Comparison of ENCODE assay signal across 18 cellular contexts in the genomic region with DNA sequence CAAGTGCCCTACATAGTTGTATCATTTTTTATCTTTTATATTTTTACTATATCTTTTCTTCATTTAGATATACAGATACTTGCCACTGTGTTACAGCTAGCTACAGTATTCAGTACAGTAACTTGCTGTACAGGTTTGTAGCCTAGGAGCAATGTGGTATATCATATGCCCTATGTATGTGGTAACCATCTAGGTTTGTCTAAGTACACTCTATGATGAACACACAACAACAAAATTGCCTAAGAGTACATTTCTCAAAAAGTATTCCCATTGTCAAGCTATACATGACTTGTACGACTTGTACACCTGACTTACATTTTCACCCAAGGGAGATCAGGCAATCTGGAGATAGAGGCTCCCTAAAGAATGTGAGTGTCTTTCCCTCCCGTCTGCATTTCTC. TPM values are rescaled to one million over a fixed set of nuclear protein-coding genes. Genes with fewer than 3 reads are reported as not detected.
DNase-seq lines count a peak whose midpoint lies in the region; ATAC-seq, FAIRE-seq and TF ChIP-seq lines count a peak whose summit lies in the region.
"Had no signal": no experiment of that assay in that cellular context is flagged by ENCODE, and none has a peak within 500 bp of the region (broad histone marks: within the 10 kb centered on the region; RNA-seq: fewer than 3 reads in every experiment).

No MANE protein-coding gene starts in this region.

- CTCF ChIA-PET in CD8-positive, alpha-beta memory T cell (lab: Charles Lee) = interaction anchor here (0.9 to 3.0 kb wide), 4 partner anchors 10 to 41 kb away, joined by 3 to 10 read pairs (median 7); no protein-coding TSS in a partner anchor
- CTCF ChIA-PET in T-cell (lab: Charles Lee) = interaction anchor here (0.6 to 1.3 kb wide), 7 partner anchors 38 to 170 kb away, joined by 3 to 8 read pairs (median 3); no protein-coding TSS in a partner anchor

- peaks cover 0 to 29% (median 12%) of the 10 kb centered on the region in 3 donors for H3K36me3 Mint-ChIP-seq in CD8-positive, alpha-beta memory T cell
- H3K36me3 Mint-ChIP-seq in T-cell (peaks cover 13% of the 10 kb centered on the region), naive B cell (peaks cover 12 to 19% of the 10 kb centered on the region in 2 donors)

- H3K27ac ChIP-seq in BLaER1 = no peak overlapping the region
- H3K27ac ChIP-seq in CD8-positive, alpha-beta memory T cell (ENCODE audit: low read depth, low read length) = no peak overlapping the region
- H3K27ac ChIP-seq in small intestine (ENCODE audit: low read depth in 1 of 2, low read length in 1 of 2) = no peak overlapping the region
- no peak overlapping the region for H3K27ac ChIP-seq in heart left ventricle
- H3K27ac ChIP-seq: RWPE1 had no signal

- intact Hi-C loops in heart left ventricle (cut with DNase I) = no loop called here

- FAIRE-seq in small intestine (lab: Jason Lieb, UNC) = no peak

- 87 to 94% (median 93%) methylated on average over 2 of the region's 2 CpGs for WGBS in small intestine, 3 donors
- 83 to 94% (median 90%) methylated on average over 2 of the region's 2 CpGs for WGBS in heart left ventricle, 4 donors

- no peak overlapping the region for H3K4me3 ChIP-seq in BLaER1
- no peak overlapping the region for H3K4me3 ChIP-seq in CD8-positive, alpha-beta memory T cell (ENCODE audit: low read length)
- H3K4me3 ChIP-seq in small intestine (ENCODE audit: low read depth in 1 of 2, low read length in 2 of 2) = no peak overlapping the region
- no peak overlapping the region for H3K4me3 ChIP-seq in heart left ventricle
- H3K4me3 ChIP-seq: GM23338, MG63 had no signal

- H3K27ac Mint-ChIP-seq in CD8-positive, alpha-beta memory T cell = peak overlapping the region in 5 of 8 donors; percentile 3 to 94 (median 33)
- H3K27ac Mint-ChIP-seq in T-cell (peak overlapping the region; percentile 61 to 82), naive B cell (peak overlapping the region; percentile 28 to 96 (median 80))
- H3K27ac Mint-ChIP-seq: GM23338 had no signal

- no peaks in the 10 kb centered on the region for H3K9me3 Mint-ChIP-seq in CD8-positive, alpha-beta memory T cell
- H3K9me3 Mint-ChIP-seq in T-cell = peaks cover 0 to 4% (median 0%) of the 10 kb centered on the region in 3 donors
- no peaks in the 10 kb centered on the region for H3K9me3 Mint-ChIP-seq in naive B cell
- H3K9me3 Mint-ChIP-seq: CD14-positive monocyte, GM23338 had no signal

- no peak for TF ChIP-seq CTCF in heart left ventricle (IDR thresholded peaks at IDR 0.05)

- no peaks in the 10 kb centered on the region for H3K27me3 Mint-ChIP-seq in CD8-positive, alpha-beta memory T cell
- H3K27me3 Mint-ChIP-seq in T-cell (no peaks in the 10 kb centered on the region), naive B cell (no peaks in the 10 kb centered on the region)

- H3K27me3 ChIP-seq in BLaER1 (no peaks in the 10 kb centered on the region), small intestine (ENCODE audit: control insufficient read depth in 2 of 2, insufficient read depth in 2 of 2, low read length in 2 of 2) (no peaks in the 10 kb centered on the region), heart left ventricle (no peaks in the 10 kb centered on the region)
- H3K27me3 ChIP-seq in CD8-positive, alpha-beta memory T cell (ENCODE audit: insufficient read depth, low read length, poor library complexity, severe bottlenecking) = no peaks in the 10 kb centered on the region
- H3K27me3 ChIP-seq: MG63 had no signal

- H3K4me1 Mint-ChIP-seq in CD8-positive, alpha-beta memory T cell = peaks cover 90 to 98% (median 96%) of the 10 kb centered on the region in 3 donors
- H3K4me1 Mint-ChIP-seq in T-cell (peaks cover 94 to 96% (median 95%) of the 10 kb centered on the region in 3 donors), naive B cell (peaks cover 81 to 96% (median 94%) of the 10 kb centered on the region in 3 donors)

- no peaks in the 10 kb centered on the region for H3K9me3 ChIP-seq in BLaER1
- H3K9me3 ChIP-seq in CD8-positive, alpha-beta memory T cell (ENCODE audit: low read length) = no peaks in the 10 kb centered on the region
- no peaks in the 10 kb centered on the region for H3K9me3 ChIP-seq in small intestine (ENCODE audit: control insufficient read depth, low read depth)
- no peaks in the 10 kb centered on the region for H3K9me3 ChIP-seq in heart left ventricle
- H3K9me3 ChIP-seq: MG63 had no signal

- peak overlapping the region; percentile 28; the same call in 1 of the 2 replicates for H3K4me2 ChIP-seq in BLaER1
- H3K4me2 ChIP-seq: GM23338 had no signal

- POLR2A ChIA-PET in CD8-positive, alpha-beta memory T cell (lab: Charles Lee) = interaction anchor here (6.2 kb wide), 1 partner anchor 7 kb away, joined by 51 read pairs; a partner anchor contains a TSS
- POLR2A ChIA-PET in T-cell (lab: Charles Lee) = interaction anchor here (0.6 to 3.8 kb wide), 9 partner anchors 8 to 357 kb away, joined by 3 to 21 read pairs (median 4); a partner anchor contains a TSS

- ATAC-seq in T-cell (replicated peaks in 1 of 4) (no peak), naive B cell (ENCODE audit: low read depth in 2 of 2) (no peak), HG03025 (IDR thresholded peaks at IDR 0.05; ENCODE audit: low FRiP score, unreplicated experiment) (no peak), heart left ventricle (no peak)
- ATAC-seq: GM23338, HCT116 had no signal

- H4K20me1 ChIP-seq in BLaER1 = peaks cover 100% of the 10 kb centered on the region

- H3K4me1 ChIP-seq in BLaER1 (peaks cover 93% of the 10 kb centered on the region), small intestine (ENCODE audit: control insufficient read depth in 2 of 2, insufficient read depth in 1 of 2, low read depth in 1 of 2, low read length in 1 of 2) (peaks cover 2 to 19% of the 10 kb centered on the region in 2 donors), heart left ventricle (peaks cover 0 to 86% (median 18%) of the 10 kb centered on the region in 12 donors)
- H3K4me1 ChIP-seq in CD8-positive, alpha-beta memory T cell (ENCODE audit: insufficient read depth, low read length) = peaks cover 90% of the 10 kb centered on the region

- peaks cover 27% of the 10 kb centered on the region for H3K36me3 ChIP-seq in BLaER1
- H3K36me3 ChIP-seq in CD8-positive, alpha-beta memory T cell (ENCODE audit: insufficient read depth, low read length) = peaks cover 3% of the 10 kb centered on the region
- no peaks in the 10 kb centered on the region for H3K36me3 ChIP-seq in small intestine (ENCODE audit: control insufficient read depth in 2 of 2, insufficient read depth in 2 of 2, low read length in 2 of 2)
- peaks cover 0 to under 1% (median 0%) of the 10 kb centered on the region in 9 donors for H3K36me3 ChIP-seq in heart left ventricle

- no peak overlapping the region for H3K9ac ChIP-seq in BLaER1

- peak overlapping the region in 3 of 7 donors; percentile 0 to 16 (median 3) for H3K4me3 Mint-ChIP-seq in CD8-positive, alpha-beta memory T cell
- H3K4me3 Mint-ChIP-seq in T-cell = peak overlapping the region in 1 of 3 donors; percentile 18
- peak overlapping the region in 7 of 8 donors; percentile 33 to 90 (median 44) for H3K4me3 Mint-ChIP-seq in naive B cell
- H3K4me3 Mint-ChIP-seq: CD14-positive monocyte, GM23338 had no signal

- no peak for DNase-seq in CD8-positive, alpha-beta memory T cell
- DNase-seq in T-cell = no peak
- DNase-seq in naive B cell = no peak
- no peak for DNase-seq in small intestine
- no peak for DNase-seq in heart left ventricle
- DNase-seq: KBM-7, MG63, NCI-H1105, NCI-H1694 treated with DMSO at 0.1 percent for 48 hours, NCI-H2107, NCI-H226, NCI-H526 had no signal

- TF ChIP-seq POLR2A in heart left ventricle (IDR thresholded peaks at IDR 0.05) = no peak

RNA-seq across cellular contexts. Expression of a gene that starts 8.2 kb away (rescaled TPM):
- 100 to 1,000 TPM; 117 to 124 TPM for total RNA-seq in CD8-positive, alpha-beta memory T cell
- 96.9 TPM for polyA plus RNA-seq in CD8-positive, alpha-beta memory T cell
- 100 to 1,000 TPM in 1 of 5 donors, 10 to 100 TPM in 4; 71.4 to 101 (median 86.5) TPM for total RNA-seq in T-cell
- polyA plus RNA-seq in naive B cell (ENCODE audit: low read depth in 6 of 6) = 100 to 1,000 TPM; 124 to 200 (median 166) TPM
- polyA plus RNA-seq in small intestine = 10 to 100 TPM in 2 of 3 donors, 1 to 10 TPM in 1; 6.3 to 33.3 (median 11.9) TPM
- 10 to 100 TPM; 17.3 to 47.9 (median 29.3) TPM for total RNA-seq in heart left ventricle
- polyA plus RNA-seq in heart left ventricle = 10 to 100 TPM in 1 of 2 donors, 1 to 10 TPM in 1; 9.6 to 46.9 TPM
